ENCODE assay signal across 12 cellular contexts in genomic region chr1:8023287-8023994, GRCh38. TPM values are rescaled to one million over a fixed set of nuclear protein-coding genes. Genes with fewer than 3 reads are reported as not detected.
A peak's percentile ranks its signal among the peaks of the same experiment; 100 is the strongest.
DNase-seq lines count a peak whose midpoint lies in the region; ATAC-seq and TF ChIP-seq lines count a peak whose summit lies in the region.
"Had no signal": no experiment of that assay in that cellular context is flagged by ENCODE, and none has a peak within 500 bp of the region (broad histone marks: within the 10 kb centered on the region; RNA-seq: fewer than 3 reads in every experiment).

No MANE protein-coding gene starts in this region.

- H3K9me3 Mint-ChIP-seq in nephron progenitor cell: no peaks in the 10 kb centered on the region
- H3K9me3 Mint-ChIP-seq: activated T-helper 1 cell treated with anti-CD3 and anti-CD28 coated beads, Interleukin-12 subunit alpha, Interleukin-12 subunit beta, Interleukin-2, Interleukin-4 antibody, amounts not matched to agents 30 ng/mL and 10 ng/mL and 1 ng/mL, durations not matched to agents 14 hours and 24 hours and 36 hours; memory B cell had no signal

- WGBS in esophagus squamous epithelium, 2 donors: 64 to 79% methylated on average over 10 of the region's 10 CpGs

- H3K27ac ChIP-seq in SJCRH30 (no peak overlapping the region), esophagus squamous epithelium (peak overlapping the region; percentile 45 to 97 (median 76)), upper lobe of right lung (peak overlapping the region; percentile 18)

- H3K4me3 Mint-ChIP-seq in nephron progenitor cell: peak overlapping the region; percentile 92
- H3K4me3 Mint-ChIP-seq: memory B cell had no signal

- no peaks in the 10 kb centered on the region for H3K27me3 ChIP-seq in SJCRH30
- peaks cover 0 to 15% (median 0%) of the 10 kb centered on the region in 4 donors for H3K27me3 ChIP-seq in esophagus squamous epithelium
- H3K27me3 ChIP-seq in upper lobe of right lung: no peaks in the 10 kb centered on the region

- peaks cover 66% of the 10 kb centered on the region for H3K36me3 ChIP-seq in SJCRH30
- H3K36me3 ChIP-seq in esophagus squamous epithelium: no peaks in the 10 kb centered on the region
- no peaks in the 10 kb centered on the region for H3K36me3 ChIP-seq in upper lobe of right lung

- TF ChIP-seq CTCF in esophagus squamous epithelium (IDR thresholded peaks at IDR 0.05) (no peak), nephron progenitor cell (IDR thresholded peaks at IDR 0.05) (no peak), upper lobe of right lung (IDR thresholded peaks at IDR 0.05) (no peak)

- DNase-seq in SJCRH30 (no peak), esophagus squamous epithelium (lab: John Stamatoyannopoulos, UW) (no peak), nephron progenitor cell (no peak), upper lobe of right lung (no peak)
- no peak for DNase-seq in stimulated activated naive CD4-positive, alpha-beta T cell (lab: John Stamatoyannopoulos, UW)
- DNase-seq: dermis blood vessel endothelial cell, DMS79 treated with DMSO at 0.1 percent for 48 hours, NCI-H1105 treated with DMSO at 0.1 percent for 48 hours had no signal

- intact Hi-C loops in esophagus squamous epithelium (cut with DNase I) (no loop called here), upper lobe of right lung (cut with DNase I) (loop anchor here (10.0 kb wide), 1 partner anchor 291 kb away; the partner anchor contains the start of gene SLC45A1)

- H3K4me3 ChIP-seq in SJCRH30 (peak overlapping the region; percentile 88), esophagus squamous epithelium (peak overlapping the region; percentile 77 to 93 (median 86)), upper lobe of right lung (peak overlapping the region; percentile 76)

- H3K27ac Mint-ChIP-seq in nephron progenitor cell: peak overlapping the region; percentile 84
- H3K27ac Mint-ChIP-seq: activated T-helper 1 cell treated with anti-CD3 and anti-CD28 coated beads, Interleukin-12 subunit alpha, Interleukin-12 subunit beta, Interleukin-2, Interleukin-4 antibody, amounts not matched to agents 30 ng/mL and 10 ng/mL and 1 ng/mL, durations not matched to agents 14 hours and 24 hours and 36 hours; memory B cell had no signal

- H3K27me3 Mint-ChIP-seq in nephron progenitor cell (ENCODE audit: low read depth, poor library complexity): peaks cover 6% of the 10 kb centered on the region

- H3K4me1 ChIP-seq in SJCRH30 (peaks cover 61% of the 10 kb centered on the region), esophagus squamous epithelium (peaks cover 27 to 93% (median 32%) of the 10 kb centered on the region in 3 donors), upper lobe of right lung (peaks cover 52% of the 10 kb centered on the region)

- H3K9me3 ChIP-seq in SJCRH30 (replicated peaks) (no peaks in the 10 kb centered on the region), esophagus squamous epithelium (no peaks in the 10 kb centered on the region), upper lobe of right lung (no peaks in the 10 kb centered on the region)

- peaks cover 85% of the 10 kb centered on the region for H3K4me1 Mint-ChIP-seq in nephron progenitor cell

- no peak for ATAC-seq in upper lobe of right lung
- no peak for ATAC-seq in HG03439 (IDR thresholded peaks at IDR 0.05; ENCODE audit: unreplicated experiment)
- ATAC-seq in GM21786 (IDR thresholded peaks at IDR 0.05; ENCODE audit: unreplicated experiment): no peak

- no peaks in the 10 kb centered on the region for H3K36me3 Mint-ChIP-seq in nephron progenitor cell (ENCODE audit: low read depth)

- TF ChIP-seq POLR2A in esophagus squamous epithelium (IDR thresholded peaks at IDR 0.05): no peak

RNA-seq across cellular contexts. Expression of gene ERRFI1, which starts 2.7 kb away (rescaled TPM):
- 197 and 220 TPM in 2 replicates for total RNA-seq in SJCRH30 (2014; rRNA removed; shearing (Covaris generic))
- total RNA-seq in esophagus squamous epithelium: 10 to 100 TPM; 23.3 to 95.9 (median 49.3) TPM
- 92.8 TPM for total RNA-seq in upper lobe of right lung
